ENCODE assay signal across 21 cellular contexts in the genomic region with DNA sequence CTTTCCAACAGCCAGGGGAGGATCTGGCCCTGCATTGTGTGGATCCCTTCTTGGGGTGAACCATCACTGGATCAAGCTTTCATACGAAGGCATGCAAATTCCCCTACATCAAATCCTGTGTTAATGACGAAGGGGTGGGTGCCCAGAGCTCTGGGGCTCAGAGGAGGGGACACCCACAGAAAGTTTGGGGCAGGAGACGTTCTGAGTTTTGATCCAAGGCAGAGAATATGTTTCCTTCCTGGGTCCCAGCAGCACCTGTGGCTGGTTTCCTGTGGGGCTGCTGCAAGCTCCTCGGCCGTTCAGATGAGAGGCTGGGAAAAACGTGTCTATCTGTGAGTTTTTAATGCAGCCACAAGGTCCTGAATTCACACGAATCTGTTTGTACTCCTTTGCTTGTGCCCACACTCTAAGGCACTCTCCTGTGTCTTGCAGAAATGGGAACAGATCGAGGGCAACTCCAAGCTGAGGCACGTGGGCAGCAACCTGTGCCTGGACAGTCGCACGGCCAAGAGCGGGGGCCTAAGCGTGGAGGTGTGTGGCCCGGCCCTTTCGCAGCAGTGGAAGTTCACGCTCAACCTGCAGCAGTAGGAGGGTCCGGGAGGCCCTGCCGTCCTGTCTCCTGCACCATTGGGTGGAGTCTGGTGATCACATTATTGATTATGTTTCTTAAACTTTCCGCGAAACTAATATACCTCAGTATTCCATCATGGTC.
DNase-seq lines count a peak whose midpoint lies in the region; ATAC-seq and TF ChIP-seq lines count a peak whose summit lies in the region.
"Had no signal": no experiment of that assay in that cellular context is flagged by ENCODE, and none has a peak within 500 bp of the region (broad histone marks: within the 10 kb centered on the region; RNA-seq: fewer than 3 reads in every experiment).

No MANE protein-coding gene starts in this region.

- no peaks in the 10 kb centered on the region for H3K9me3 Mint-ChIP-seq in activated naive CD8-positive, alpha-beta T cell treated with anti-CD3 and anti-CD28 coated beads, Interleukin-2, amount 50 U/mL, for 24 hours
- H3K9me3 Mint-ChIP-seq: activated T-helper 17 cell treated with anti-CD3 and anti-CD28 coated beads, Interleukin-2, amount 50 U/mL, for 72 hours; CD4-positive, CD25-positive, alpha-beta regulatory T cell; mesothelial cell of epicardium; neural crest cell had no signal

- WGBS in spleen, 5 donors = 72 to 79% (median 77%) methylated on average over 20 of the region's 20 CpGs

- intact Hi-C loops in spleen (cut with DNase I; ENCODE audit: low total_unique reads) (no loop called here), left colon (cut with DNase I, micrococcal nuclease) (no loop called here)

- H3K9me3 ChIP-seq in spleen = no peaks in the 10 kb centered on the region
- H3K9me3 ChIP-seq: esophagus squamous epithelium, psoas muscle, thoracic aorta had no signal

- TF ChIP-seq CTCF in spleen (IDR thresholded peaks at IDR 0.05 in 8 of 11, conservative IDR thresholded peaks at IDR 0.05 in 3 of 11) = no peak

- peak overlapping the region in 1 of 8 donors; percentile 24 for H3K27ac ChIP-seq in spleen
- H3K27ac ChIP-seq: esophagus squamous epithelium, thoracic aorta had no signal

- H3K4me1 Mint-ChIP-seq in activated naive CD8-positive, alpha-beta T cell treated with anti-CD3 and anti-CD28 coated beads, Interleukin-2, amount 50 U/mL, for 24 hours = peaks cover 43% of the 10 kb centered on the region
- H3K4me1 Mint-ChIP-seq: activated T-helper 17 cell treated with anti-CD3 and anti-CD28 coated beads, Interleukin-2, amount 50 U/mL, for 72 hours had no signal

- H3K27me3 Mint-ChIP-seq in activated naive CD8-positive, alpha-beta T cell treated with anti-CD3 and anti-CD28 coated beads, Interleukin-2, amount 50 U/mL, for 24 hours = no peaks in the 10 kb centered on the region
- H3K27me3 Mint-ChIP-seq: activated T-helper 17 cell treated with anti-CD3 and anti-CD28 coated beads, Interleukin-2, amount 50 U/mL, for 72 hours; CD4-positive, CD25-positive, alpha-beta regulatory T cell had no signal

- no peaks in the 10 kb centered on the region for H3K27me3 ChIP-seq in spleen (replicated peaks in 1 of 7)
- H3K27me3 ChIP-seq: esophagus squamous epithelium had no signal

- H3K4me1 ChIP-seq in spleen = peaks cover 9 to 77% (median 50%) of the 10 kb centered on the region in 6 donors
- H3K4me1 ChIP-seq: psoas muscle had no signal

- H3K27ac Mint-ChIP-seq in activated naive CD8-positive, alpha-beta T cell treated with anti-CD3 and anti-CD28 coated beads, Interleukin-2, amount 50 U/mL, for 24 hours = peak overlapping the region; percentile 3
- H3K27ac Mint-ChIP-seq: mesothelial cell of epicardium had no signal

- no peak overlapping the region for H3K4me3 Mint-ChIP-seq in activated naive CD8-positive, alpha-beta T cell treated with anti-CD3 and anti-CD28 coated beads, Interleukin-2, amount 50 U/mL, for 24 hours
- H3K4me3 Mint-ChIP-seq: activated T-helper 17 cell treated with anti-CD3 and anti-CD28 coated beads, Interleukin-2, amount 50 U/mL, for 72 hours; mesothelial cell of epicardium; neural crest cell had no signal

- DNase-seq in activated effector memory CD4-positive, alpha-beta T cell treated with anti-CD3 and anti-CD28 coated beads, Interleukin-2, amount 50 U/mL, for 16 hours = peak; percentile 1
- DNase-seq in activated effector memory CD4-positive, alpha-beta T cell treated with Interleukin-2 at 50 U/mL for 16 hours = no peak
- peak; percentile 23 to 27 for DNase-seq in Kasumi-1 (lab: John Stamatoyannopoulos, UW)
- no peak for DNase-seq in activated naive CD8-positive, alpha-beta T cell treated with anti-CD3 and anti-CD28 coated beads, Interleukin-2, amount 50 U/mL, for 24 hours
- peak; percentile 70 for DNase-seq in spleen
- no peak for DNase-seq in activated T-cell treated with anti-CD3 and anti-CD28 coated beads for 4 hours
- DNase-seq in left colon = no peak
- DNase-seq: activated CD4-positive, alpha-beta T cell treated with anti-CD3 and anti-CD28 coated beads, Interleukin-2, amount 50 U/mL, for 48 hours; CD4-positive, CD25-positive, alpha-beta regulatory T cell; central memory CD4-positive, alpha-beta T cell; effector CD4-positive, alpha-beta T cell; esophagus squamous epithelium; NCI-H1930; NCI-H446 treated with DMSO at 0.1 percent for 48 hours had no signal

- H3K4me3 ChIP-seq in spleen = no peak overlapping the region
- H3K4me3 ChIP-seq: esophagus squamous epithelium, psoas muscle, thoracic aorta had no signal

- no peak for TF ChIP-seq POLR2A in spleen (IDR thresholded peaks at IDR 0.05)

- peaks cover 35% of the 10 kb centered on the region for H3K36me3 Mint-ChIP-seq in activated naive CD8-positive, alpha-beta T cell treated with anti-CD3 and anti-CD28 coated beads, Interleukin-2, amount 50 U/mL, for 24 hours (ENCODE audit: low read depth)

- no peak for ATAC-seq in activated naive CD8-positive, alpha-beta T cell treated with anti-CD3 and anti-CD28 coated beads, Interleukin-2, amount 50 U/mL, for 24 hours
- ATAC-seq in left colon = no peak
- no peak for ATAC-seq in HG02642 (IDR thresholded peaks at IDR 0.05; ENCODE audit: poor library complexity, unreplicated experiment)
- ATAC-seq: activated T-helper 17 cell treated with anti-CD3 and anti-CD28 coated beads, Interleukin-2, amount 50 U/mL, for 72 hours; psoas muscle; SK-N-SH treated with all-trans-retinoic acid at 6 μM for 48 hours had no signal

- H3K36me3 ChIP-seq in spleen = peaks cover 0 to 75% (median 28%) of the 10 kb centered on the region in 6 donors

Comparison
In these comparisons a context has a peak if more than half of its experiments do, and no peak if none do; other contexts are left out.
1. DNase-seq: peak in activated effector memory CD4-positive, alpha-beta T cell treated with anti-CD3 and anti-CD28 coated beads, Interleukin-2, amount 50 U/mL, for 16 hours (single experiment), Kasumi-1 (2 of 2) and spleen (single experiment); none in activated effector memory CD4-positive, alpha-beta T cell treated with Interleukin-2 at 50 U/mL for 16 hours (single experiment), activated naive CD8-positive, alpha-beta T cell treated with anti-CD3 and anti-CD28 coated beads, Interleukin-2, amount 50 U/mL, for 24 hours (single experiment), activated T-cell treated with anti-CD3 and anti-CD28 coated beads for 4 hours (single experiment) and left colon (0 of 2).